Comparison of ENCODE assay signal across 9 cellular contexts in the genomic region with DNA sequence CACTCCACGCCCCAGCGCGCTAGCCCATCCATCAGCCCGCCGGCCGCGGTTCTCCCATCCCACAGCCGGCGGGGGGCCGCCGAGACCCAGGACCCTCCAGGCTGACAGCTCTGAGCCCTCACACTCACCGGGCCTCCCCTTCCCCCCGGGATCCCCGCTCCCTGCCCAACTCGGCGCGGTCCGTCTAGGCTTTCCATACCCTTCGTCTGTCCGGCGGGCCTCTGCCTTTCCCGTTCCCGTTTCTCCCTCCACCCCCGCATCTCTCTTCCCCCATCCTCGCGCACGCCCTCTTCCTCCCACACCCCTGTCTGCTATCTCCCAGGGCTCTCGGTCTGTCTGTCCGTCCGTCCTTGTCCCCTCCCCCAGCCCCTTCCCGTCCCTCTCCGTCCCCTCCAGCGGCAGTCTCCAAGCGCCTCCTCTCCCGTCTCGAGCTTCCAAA. TPM values are rescaled to one million over a fixed set of nuclear protein-coding genes. Genes with fewer than 3 reads are reported as not detected.
DNase-seq lines count a peak whose midpoint lies in the region; ATAC-seq lines count a peak whose summit lies in the region.
"Had no signal": no experiment of that assay in that cellular context is flagged by ENCODE, and none has a peak within 500 bp of the region (broad histone marks: within the 10 kb centered on the region; RNA-seq: fewer than 3 reads in every experiment).

No MANE protein-coding gene starts in this region.

- no peak for ATAC-seq in HG03196 (IDR thresholded peaks at IDR 0.05; ENCODE audit: unreplicated experiment)

- DNase-seq in DMS 273 (lab: John Stamatoyannopoulos, UW; ENCODE audit: unreplicated experiment): peak; percentile 70
- DNase-seq in DMS 273 treated with DMSO at 0.1 percent for 48 hours (lab: John Stamatoyannopoulos, UW): no peak
- DNase-seq in adipocyte (ENCODE audit: low read depth): peak; percentile 52
- DNase-seq in iPS-NIHi11 (ENCODE audit: low spot score): peak; percentile 33
- DNase-seq in substantia nigra (lab: John Stamatoyannopoulos, UW): peak in 15 of 49 donors; percentile 36 to 69 (median 53)
- no peak for DNase-seq in HUDEP-2 (lab: John Stamatoyannopoulos, UW; ENCODE audit: unreplicated experiment in 76 of 76)
- DNase-seq in G401 (ENCODE audit: low spot score): no peak

- no peaks in the 10 kb centered on the region for H3K27me3 ChIP-seq in adipocyte (replicated peaks; ENCODE audit: control insufficient read depth, insufficient read depth, low read length)

- H3K36me3 ChIP-seq in adipocyte (ENCODE audit: control insufficient read depth, insufficient read depth, low read length, severe bottlenecking): no peaks in the 10 kb centered on the region
- H3K36me3 ChIP-seq: SJSA1 had no signal

- H3K9ac ChIP-seq in adipocyte (ENCODE audit: low read length): peak overlapping the region; percentile 83

- H3K27ac ChIP-seq in substantia nigra (ENCODE audit: low read depth, low read length, poor library complexity, severe bottlenecking): peak overlapping the region; percentile 82
- H3K27ac ChIP-seq: SJSA1 had no signal

- in situ Hi-C loops in G401 (cut with HindIII; ENCODE audit: low sequenced_read_pairs): no loop called here

- peak overlapping the region; percentile 86 for H3K4me3 ChIP-seq in adipocyte (ENCODE audit: low read length)
- H3K4me3 ChIP-seq: SJSA1 had no signal

- H3K9me3 ChIP-seq in adipocyte (ENCODE audit: control insufficient read depth, low read length): no peaks in the 10 kb centered on the region
- H3K9me3 ChIP-seq: SJSA1 had no signal

- H3K4me1 ChIP-seq in adipocyte (ENCODE audit: control insufficient read depth, insufficient read depth, low read length): peaks cover 31% of the 10 kb centered on the region

RNA-seq across cellular contexts. Expression of gene ZFHX2, which starts 0.7 kb away (rescaled TPM):
- total RNA-seq in G401 (2014; rRNA removed; shearing (Covaris generic)): under 0.01 and 0.03 TPM in 2 replicates
- total RNA-seq: SJSA1 had no signal

RNA-seq across cellular contexts. Expression of gene THTPA, which starts 5.2 kb away (rescaled TPM):
- total RNA-seq in G401 (2014; rRNA removed; shearing (Covaris generic)): 12.9 and 22.2 TPM in 2 replicates

RNA-seq across cellular contexts. Expression of gene AP1G2, which starts 16.7 kb away (rescaled TPM):
- 37.0 and 38.9 TPM in 2 replicates for total RNA-seq in G401 (2014; rRNA removed; shearing (Covaris generic))

RNA-seq across cellular contexts. Expression of gene JPH4, which starts 27.7 kb away (rescaled TPM):
- total RNA-seq in G401 (2014; rRNA removed; shearing (Covaris generic)): not detected in 2 replicates
- total RNA-seq: SJSA1 had no signal

Comparison
In these comparisons a context has a peak if more than half of its experiments do, and no peak if none do; other contexts are left out.
1. DNase-seq: peak in DMS 273 (single experiment), adipocyte (single experiment) and iPS-NIHi11 (single experiment); none in DMS 273 treated with DMSO at 0.1 percent for 48 hours (single experiment), HUDEP-2 (0 of 76) and G401 (single experiment).